ENCODE assay signal across 1 cellular context in genomic region chr1:219564072-219564471, GRCh38.
TF ChIP-seq lines count a peak whose summit lies in the region.

No MANE protein-coding gene starts in this region.

TF ChIP-seq in HepG2, 621 proteins besides CTCF, POLR2A, EP300 and RAD21:
- TF ChIP-seq, protein P1, sequence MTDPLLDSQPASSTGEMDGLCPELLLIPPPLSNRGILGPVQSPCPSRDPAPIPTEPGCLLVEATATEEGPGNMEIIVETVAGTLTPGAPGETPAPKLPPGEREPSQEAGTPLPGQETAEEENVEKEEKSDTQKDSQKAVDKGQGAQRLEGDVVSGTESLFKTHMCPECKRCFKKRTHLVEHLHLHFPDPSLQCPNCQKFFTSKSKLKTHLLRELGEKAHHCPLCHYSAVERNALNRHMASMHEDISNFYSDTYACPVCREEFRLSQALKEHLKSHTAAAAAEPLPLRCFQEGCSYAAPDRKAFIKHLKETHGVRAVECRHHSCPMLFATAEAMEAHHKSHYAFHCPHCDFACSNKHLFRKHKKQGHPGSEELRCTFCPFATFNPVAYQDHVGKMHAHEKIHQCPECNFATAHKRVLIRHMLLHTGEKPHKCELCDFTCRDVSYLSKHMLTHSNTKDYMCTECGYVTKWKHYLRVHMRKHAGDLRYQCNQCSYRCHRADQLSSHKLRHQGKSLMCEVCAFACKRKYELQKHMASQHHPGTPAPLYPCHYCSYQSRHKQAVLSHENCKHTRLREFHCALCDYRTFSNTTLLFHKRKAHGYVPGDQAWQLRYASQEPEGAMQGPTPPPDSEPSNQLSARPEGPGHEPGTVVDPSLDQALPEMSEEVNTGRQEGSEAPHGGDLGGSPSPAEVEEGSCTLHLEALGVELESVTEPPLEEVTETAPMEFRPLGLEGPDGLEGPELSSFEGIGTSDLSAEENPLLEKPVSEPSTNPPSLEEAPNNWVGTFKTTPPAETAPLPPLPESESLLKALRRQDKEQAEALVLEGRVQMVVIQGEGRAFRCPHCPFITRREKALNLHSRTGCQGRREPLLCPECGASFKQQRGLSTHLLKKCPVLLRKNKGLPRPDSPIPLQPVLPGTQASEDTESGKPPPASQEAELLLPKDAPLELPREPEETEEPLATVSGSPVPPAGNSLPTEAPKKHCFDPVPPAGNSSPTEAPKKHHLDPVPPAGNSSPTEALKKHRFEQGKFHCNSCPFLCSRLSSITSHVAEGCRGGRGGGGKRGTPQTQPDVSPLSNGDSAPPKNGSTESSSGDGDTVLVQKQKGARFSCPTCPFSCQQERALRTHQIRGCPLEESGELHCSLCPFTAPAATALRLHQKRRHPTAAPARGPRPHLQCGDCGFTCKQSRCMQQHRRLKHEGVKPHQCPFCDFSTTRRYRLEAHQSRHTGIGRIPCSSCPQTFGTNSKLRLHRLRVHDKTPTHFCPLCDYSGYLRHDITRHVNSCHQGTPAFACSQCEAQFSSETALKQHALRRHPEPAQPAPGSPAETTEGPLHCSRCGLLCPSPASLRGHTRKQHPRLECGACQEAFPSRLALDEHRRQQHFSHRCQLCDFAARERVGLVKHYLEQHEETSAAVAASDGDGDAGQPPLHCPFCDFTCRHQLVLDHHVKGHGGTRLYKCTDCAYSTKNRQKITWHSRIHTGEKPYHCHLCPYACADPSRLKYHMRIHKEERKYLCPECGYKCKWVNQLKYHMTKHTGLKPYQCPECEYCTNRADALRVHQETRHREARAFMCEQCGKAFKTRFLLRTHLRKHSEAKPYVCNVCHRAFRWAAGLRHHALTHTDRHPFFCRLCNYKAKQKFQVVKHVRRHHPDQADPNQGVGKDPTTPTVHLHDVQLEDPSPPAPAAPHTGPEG (CRISPR knock-in tag; IDR thresholded peaks at IDR 0.05): no peak
- no peak for TF ChIP-seq ZNF205 (CRISPR knock-in tag; IDR thresholded peaks at IDR 0.05)
- no peak for TF ChIP-seq ZNF318 (CRISPR knock-in tag; IDR thresholded peaks at IDR 0.05)
- TF ChIP-seq, protein P2, sequence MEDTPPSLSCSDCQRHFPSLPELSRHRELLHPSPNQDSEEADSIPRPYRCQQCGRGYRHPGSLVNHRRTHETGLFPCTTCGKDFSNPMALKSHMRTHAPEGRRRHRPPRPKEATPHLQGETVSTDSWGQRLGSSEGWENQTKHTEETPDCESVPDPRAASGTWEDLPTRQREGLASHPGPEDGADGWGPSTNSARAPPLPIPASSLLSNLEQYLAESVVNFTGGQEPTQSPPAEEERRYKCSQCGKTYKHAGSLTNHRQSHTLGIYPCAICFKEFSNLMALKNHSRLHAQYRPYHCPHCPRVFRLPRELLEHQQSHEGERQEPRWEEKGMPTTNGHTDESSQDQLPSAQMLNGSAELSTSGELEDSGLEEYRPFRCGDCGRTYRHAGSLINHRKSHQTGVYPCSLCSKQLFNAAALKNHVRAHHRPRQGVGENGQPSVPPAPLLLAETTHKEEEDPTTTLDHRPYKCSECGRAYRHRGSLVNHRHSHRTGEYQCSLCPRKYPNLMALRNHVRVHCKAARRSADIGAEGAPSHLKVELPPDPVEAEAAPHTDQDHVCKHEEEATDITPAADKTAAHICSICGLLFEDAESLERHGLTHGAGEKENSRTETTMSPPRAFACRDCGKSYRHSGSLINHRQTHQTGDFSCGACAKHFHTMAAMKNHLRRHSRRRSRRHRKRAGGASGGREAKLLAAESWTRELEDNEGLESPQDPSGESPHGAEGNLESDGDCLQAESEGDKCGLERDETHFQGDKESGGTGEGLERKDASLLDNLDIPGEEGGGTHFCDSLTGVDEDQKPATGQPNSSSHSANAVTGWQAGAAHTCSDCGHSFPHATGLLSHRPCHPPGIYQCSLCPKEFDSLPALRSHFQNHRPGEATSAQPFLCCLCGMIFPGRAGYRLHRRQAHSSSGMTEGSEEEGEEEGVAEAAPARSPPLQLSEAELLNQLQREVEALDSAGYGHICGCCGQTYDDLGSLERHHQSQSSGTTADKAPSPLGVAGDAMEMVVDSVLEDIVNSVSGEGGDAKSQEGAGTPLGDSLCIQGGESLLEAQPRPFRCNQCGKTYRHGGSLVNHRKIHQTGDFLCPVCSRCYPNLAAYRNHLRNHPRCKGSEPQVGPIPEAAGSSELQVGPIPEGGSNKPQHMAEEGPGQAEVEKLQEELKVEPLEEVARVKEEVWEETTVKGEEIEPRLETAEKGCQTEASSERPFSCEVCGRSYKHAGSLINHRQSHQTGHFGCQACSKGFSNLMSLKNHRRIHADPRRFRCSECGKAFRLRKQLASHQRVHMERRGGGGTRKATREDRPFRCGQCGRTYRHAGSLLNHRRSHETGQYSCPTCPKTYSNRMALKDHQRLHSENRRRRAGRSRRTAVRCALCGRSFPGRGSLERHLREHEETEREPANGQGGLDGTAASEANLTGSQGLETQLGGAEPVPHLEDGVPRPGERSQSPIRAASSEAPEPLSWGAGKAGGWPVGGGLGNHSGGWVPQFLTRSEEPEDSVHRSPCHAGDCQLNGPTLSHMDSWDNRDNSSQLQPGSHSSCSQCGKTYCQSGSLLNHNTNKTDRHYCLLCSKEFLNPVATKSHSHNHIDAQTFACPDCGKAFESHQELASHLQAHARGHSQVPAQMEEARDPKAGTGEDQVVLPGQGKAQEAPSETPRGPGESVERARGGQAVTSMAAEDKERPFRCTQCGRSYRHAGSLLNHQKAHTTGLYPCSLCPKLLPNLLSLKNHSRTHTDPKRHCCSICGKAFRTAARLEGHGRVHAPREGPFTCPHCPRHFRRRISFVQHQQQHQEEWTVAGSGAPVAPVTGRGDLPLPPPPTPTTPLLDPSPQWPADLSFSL (CRISPR knock-in tag; IDR thresholded peaks at IDR 0.05): no peak
- no peak for TF ChIP-seq ZFP62 (CRISPR knock-in tag; IDR thresholded peaks at IDR 0.05)
- TF ChIP-seq ZNF512 (CRISPR knock-in tag; IDR thresholded peaks at IDR 0.05): no peak
- TF ChIP-seq, protein P3, sequence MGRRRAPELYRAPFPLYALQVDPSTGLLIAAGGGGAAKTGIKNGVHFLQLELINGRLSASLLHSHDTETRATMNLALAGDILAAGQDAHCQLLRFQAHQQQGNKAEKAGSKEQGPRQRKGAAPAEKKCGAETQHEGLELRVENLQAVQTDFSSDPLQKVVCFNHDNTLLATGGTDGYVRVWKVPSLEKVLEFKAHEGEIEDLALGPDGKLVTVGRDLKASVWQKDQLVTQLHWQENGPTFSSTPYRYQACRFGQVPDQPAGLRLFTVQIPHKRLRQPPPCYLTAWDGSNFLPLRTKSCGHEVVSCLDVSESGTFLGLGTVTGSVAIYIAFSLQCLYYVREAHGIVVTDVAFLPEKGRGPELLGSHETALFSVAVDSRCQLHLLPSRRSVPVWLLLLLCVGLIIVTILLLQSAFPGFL (CRISPR knock-in tag; IDR thresholded peaks at IDR 0.05): no peak
- no peak for TF ChIP-seq KDM1A (CRISPR knock-in tag; IDR thresholded peaks at IDR 0.05)
- 0 out of 2 replicates have a peak, but pooled peaks have one; percentile 23 for TF ChIP-seq CEBPB (IDR thresholded peaks at IDR 0.05; ENCODE audit: borderline replicate concordance, low read depth, low read length)
- TF ChIP-seq ZSCAN22 (CRISPR knock-in tag; IDR thresholded peaks at IDR 0.05): no peak
- no peak for TF ChIP-seq RBM22 (optimal IDR thresholded peaks at IDR 0.05; ENCODE audit: low read length)
- no peak for TF ChIP-seq ERF (CRISPR knock-in tag; IDR thresholded peaks at IDR 0.05)
- TF ChIP-seq ATF7 (IDR thresholded peaks at IDR 0.05): peak; percentile 77
- no peak for TF ChIP-seq ATF7 (CRISPR knock-in tag; IDR thresholded peaks at IDR 0.05)
- TF ChIP-seq SP2 (CRISPR knock-in tag; IDR thresholded peaks at IDR 0.05): no peak
